In the genomic region with DNA sequence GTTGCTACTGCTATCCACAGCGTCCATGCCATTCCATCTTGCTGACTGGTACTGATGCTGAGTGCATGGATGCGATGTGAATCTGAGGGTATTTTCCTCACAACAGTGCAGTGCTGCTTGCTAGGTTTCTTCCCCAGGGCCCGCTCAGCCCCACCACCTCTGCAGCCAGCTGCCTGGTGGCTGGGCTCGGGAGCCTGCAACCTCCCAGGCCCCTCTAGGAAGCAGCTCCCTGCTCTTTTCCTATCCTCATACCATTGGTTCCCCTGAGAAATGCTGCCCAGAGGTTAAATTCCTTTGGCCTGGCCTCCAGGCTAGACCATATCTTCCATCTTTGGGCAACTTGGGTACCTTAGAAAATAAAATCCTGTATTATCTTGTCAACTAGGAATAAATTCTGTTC, we compare ENCODE assay signal across 29 cellular contexts.
"Had no signal": no experiment of that assay in that cellular context is flagged by ENCODE, and none has a peak within 500 bp of the region (broad histone marks: within the 10 kb centered on the region; RNA-seq: fewer than 3 reads in every experiment).

No MANE protein-coding gene starts in this region.

- H3K27me3 Mint-ChIP-seq: activated CD8-positive, alpha-beta T cell treated with anti-CD3 and anti-CD28 coated beads for 36 hours had no signal

- H3K27ac ChIP-seq: adrenal gland, body of pancreas, esophagus muscularis mucosa, foreskin keratinocyte, gastrocnemius medialis had no signal

- H3K4me3 Mint-ChIP-seq: activated CD8-positive, alpha-beta T cell treated with anti-CD3 and anti-CD28 coated beads for 36 hours; activated naive CD4-positive, alpha-beta T cell treated with anti-CD3 and anti-CD28 coated beads for 36 hours; activated naive CD4-positive, alpha-beta T cell treated with anti-CD3 and anti-CD28 coated beads, Interleukin-2, amount 50 U/mL, for 24 hours; activated naive CD8-positive, alpha-beta T cell treated with anti-CD3 and anti-CD28 coated beads for 36 hours; activated naive CD8-positive, alpha-beta T cell treated with anti-CD3 and anti-CD28 coated beads, Interleukin-2, amount 50 U/mL, for 24 hours; activated T-cell treated with anti-CD3 and anti-CD28 coated beads, Interleukin-2, amount 50 U/mL, for 4 hours; effector memory CD8-positive, alpha-beta T cell had no signal

- FAIRE-seq: colon had no signal

- ATAC-seq: activated CD8-positive, alpha-beta T cell treated with anti-CD3 and anti-CD28 coated beads for 36 hours; activated naive CD8-positive, alpha-beta T cell treated with anti-CD3 and anti-CD28 coated beads, Interleukin-2, amount 50 U/mL, for 24 hours; activated T-cell treated with anti-CD3 and anti-CD28 coated beads, Interleukin-2, amount 50 U/mL, for 4 hours; body of pancreas; effector memory CD8-positive, alpha-beta T cell; foreskin keratinocyte; gastrocnemius medialis had no signal

- H3K4me1 Mint-ChIP-seq: activated naive CD4-positive, alpha-beta T cell treated with anti-CD3 and anti-CD28 coated beads, Interleukin-2, amount 50 U/mL, for 24 hours; activated naive CD8-positive, alpha-beta T cell treated with anti-CD3 and anti-CD28 coated beads for 36 hours; activated naive CD8-positive, alpha-beta T cell treated with anti-CD3 and anti-CD28 coated beads, Interleukin-2, amount 50 U/mL, for 24 hours had no signal

- H3K36me3 Mint-ChIP-seq: activated naive CD4-positive, alpha-beta T cell treated with anti-CD3 and anti-CD28 coated beads, Interleukin-2, amount 50 U/mL, for 24 hours; activated naive CD8-positive, alpha-beta T cell treated with anti-CD3 and anti-CD28 coated beads for 36 hours had no signal

- H3K27ac Mint-ChIP-seq: activated CD8-positive, alpha-beta T cell treated with anti-CD3 and anti-CD28 coated beads for 36 hours; activated naive CD4-positive, alpha-beta T cell treated with anti-CD3 and anti-CD28 coated beads for 36 hours; activated naive CD4-positive, alpha-beta T cell treated with anti-CD3 and anti-CD28 coated beads, Interleukin-2, amount 50 U/mL, for 24 hours; activated naive CD8-positive, alpha-beta T cell treated with anti-CD3 and anti-CD28 coated beads for 36 hours; activated naive CD8-positive, alpha-beta T cell treated with anti-CD3 and anti-CD28 coated beads, Interleukin-2, amount 50 U/mL, for 24 hours; activated T-helper 2 cell treated with anti-CD3 and anti-CD28 coated beads, Interferon-gamma antibody, Interleukin-2, Interleukin-4, amounts not matched to agents 10 μg/mL and 5 μg/mL and 100 μg/mL, durations not matched to agents 14 hours and 24 hours and 36 hours; effector memory CD8-positive, alpha-beta T cell had no signal

- H3K36me3 ChIP-seq: adrenal gland, esophagus muscularis mucosa, gastrocnemius medialis had no signal

- H3K27me3 ChIP-seq: adrenal gland, body of pancreas, esophagus muscularis mucosa, foreskin keratinocyte, gastrocnemius medialis had no signal

- H3K9me3 Mint-ChIP-seq: activated CD8-positive, alpha-beta T cell treated with anti-CD3 and anti-CD28 coated beads for 36 hours; activated naive CD4-positive, alpha-beta T cell treated with anti-CD3 and anti-CD28 coated beads for 36 hours; activated naive CD4-positive, alpha-beta T cell treated with anti-CD3 and anti-CD28 coated beads, Interleukin-2, amount 50 U/mL, for 24 hours; activated naive CD8-positive, alpha-beta T cell treated with anti-CD3 and anti-CD28 coated beads for 36 hours; activated naive CD8-positive, alpha-beta T cell treated with anti-CD3 and anti-CD28 coated beads, Interleukin-2, amount 50 U/mL, for 24 hours; activated T-cell treated with anti-CD3 and anti-CD28 coated beads, Interleukin-2, amount 50 U/mL, for 4 hours; activated T-helper 2 cell treated with anti-CD3 and anti-CD28 coated beads, Interferon-gamma antibody, Interleukin-2, Interleukin-4, amounts not matched to agents 10 μg/mL and 5 μg/mL and 100 μg/mL, durations not matched to agents 14 hours and 24 hours and 36 hours; effector memory CD8-positive, alpha-beta T cell had no signal

- H3K9me3 ChIP-seq: adrenal gland, body of pancreas, esophagus muscularis mucosa, gastrocnemius medialis had no signal

- H3K4me3 ChIP-seq: adrenal gland, body of pancreas, esophagus muscularis mucosa, gastrocnemius medialis had no signal

- DNase-seq: activated CD4-positive, alpha-beta T cell treated with anti-CD3 and anti-CD28 coated beads for 1 hour; activated CD4-positive, alpha-beta T cell treated with anti-CD3 and anti-CD28 coated beads for 48 hours; activated CD4-positive, alpha-beta T cell treated with anti-CD3 and anti-CD28 coated beads, Interleukin-2, amount 50 U/mL, for 1 hour; activated CD4-positive, alpha-beta T cell treated with anti-CD3 and anti-CD28 coated beads, Interleukin-2, amount 50 U/mL, for 48 hours; activated CD8-positive, alpha-beta memory T cell treated with anti-CD3 and anti-CD28 coated beads for 24 hours; activated CD8-positive, alpha-beta T cell treated with anti-CD3 and anti-CD28 coated beads for 36 hours; activated effector memory CD4-positive, alpha-beta T cell treated with anti-CD3 and anti-CD28 coated beads, Interleukin-2, amount 50 U/mL, for 16 hours; activated naive CD4-positive, alpha-beta T cell treated with anti-CD3 and anti-CD28 coated beads for 36 hours; activated naive CD8-positive, alpha-beta T cell treated with anti-CD3 and anti-CD28 coated beads for 36 hours; activated naive CD8-positive, alpha-beta T cell treated with anti-CD3 and anti-CD28 coated beads, Interleukin-2, amount 50 U/mL, for 24 hours; activated T-cell treated with anti-CD3 and anti-CD28 coated beads, Interleukin-2, amount 50 U/mL, for 4 hours; adrenal gland; amygdala; aorta; body of pancreas; caudate nucleus; cortex of kidney; dermis blood vessel endothelial cell; effector CD4-positive, alpha-beta T cell; effector memory CD8-positive, alpha-beta T cell; erythroblast; foreskin keratinocyte; gastrocnemius medialis; glutamatergic neuron; T-helper 2 cell had no signal

- H3K4me1 ChIP-seq: adrenal gland, body of pancreas, esophagus muscularis mucosa, foreskin keratinocyte, gastrocnemius medialis had no signal
